ENCODE assay signal across 15 cellular contexts in the genomic region with DNA sequence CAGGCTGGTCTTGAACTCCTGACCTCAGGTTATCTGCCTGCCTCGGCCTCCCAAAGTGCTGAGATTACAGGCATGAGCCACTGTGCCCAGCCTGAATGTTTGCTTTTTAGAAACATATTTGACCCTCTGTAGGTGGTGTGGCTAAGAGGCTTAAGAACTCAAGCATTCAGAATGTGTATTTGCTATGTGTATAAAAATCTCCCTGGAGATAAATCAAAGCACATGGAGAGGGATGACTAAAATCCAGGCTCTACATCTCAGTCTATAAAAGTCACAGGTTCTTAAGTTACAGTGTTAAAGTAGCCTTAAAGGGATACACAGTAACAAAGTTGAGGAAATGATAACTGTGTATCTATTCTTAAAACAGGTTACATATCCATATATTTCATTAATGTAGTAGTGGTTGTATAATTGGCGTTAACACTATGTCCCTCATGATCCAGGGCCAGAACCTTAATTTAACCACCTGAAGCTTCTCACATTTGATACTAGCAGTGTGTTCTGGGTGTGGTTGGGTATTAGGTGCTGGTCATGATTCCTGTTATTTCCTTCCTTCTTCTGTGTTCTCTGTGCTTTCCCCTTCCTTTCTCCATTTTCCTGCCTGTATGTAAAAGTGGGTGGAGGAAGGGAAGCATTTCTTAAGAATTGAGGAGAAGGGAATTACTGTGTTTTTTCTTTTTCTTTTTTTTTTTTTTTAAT. TPM values are rescaled to one million over a fixed set of nuclear protein-coding genes. Genes with fewer than 3 reads are reported as not detected.
A peak's percentile ranks its signal among the peaks of the same experiment; 100 is the strongest.
DNase-seq lines count a peak whose midpoint lies in the region; ATAC-seq and TF ChIP-seq lines count a peak whose summit lies in the region.
"Had no signal": no experiment of that assay in that cellular context is flagged by ENCODE, and none has a peak within 500 bp of the region (broad histone marks: within the 10 kb centered on the region; RNA-seq: fewer than 3 reads in every experiment).

No MANE protein-coding gene starts in this region.

- H3K4me3 Mint-ChIP-seq in osteocyte (ENCODE audit: unreplicated experiment): no peak overlapping the region

- H4K20me1 ChIP-seq in SK-N-SH (ENCODE audit: insufficient read depth): no peaks in the 10 kb centered on the region
- H4K20me1 ChIP-seq in fibroblast of lung (ENCODE audit: control insufficient read depth, extremely low read depth, insufficient read depth, low read length): no peaks in the 10 kb centered on the region

- no peaks in the 10 kb centered on the region for H3K79me2 ChIP-seq in SK-N-SH (ENCODE audit: insufficient read depth)
- no peaks in the 10 kb centered on the region for H3K79me2 ChIP-seq in fibroblast of lung (ENCODE audit: control insufficient read depth, insufficient read depth, low read length)

- no peak overlapping the region for H3K9ac ChIP-seq in SK-N-SH
- no peak overlapping the region for H3K9ac ChIP-seq in fibroblast of lung (ENCODE audit: insufficient read depth, low read length)

- no peaks in the 10 kb centered on the region for H3K27me3 Mint-ChIP-seq in osteocyte (ENCODE audit: unreplicated experiment)

- H3K4me2 ChIP-seq in SK-N-SH (no peak overlapping the region), fibroblast of lung (ENCODE audit: extremely low read depth, insufficient read depth, low read length) (no peak overlapping the region)

- H3K27me3 ChIP-seq in SK-N-SH (ENCODE audit: insufficient read depth) (no peaks in the 10 kb centered on the region), fibroblast of lung (ENCODE audit: control insufficient read depth, insufficient read depth, low read length) (no peaks in the 10 kb centered on the region), dorsolateral prefrontal cortex (no peaks in the 10 kb centered on the region)

- peaks cover 3% of the 10 kb centered on the region for H3F3A ChIP-seq in SK-N-SH (replicated peaks; ENCODE audit: insufficient read depth)

- no peak for TF ChIP-seq CTCF in SK-N-SH (IDR thresholded peaks at IDR 0.05)
- no peak for TF ChIP-seq CTCF in fibroblast of lung (conservative IDR thresholded peaks at IDR 0.05 in 1 of 2, IDR thresholded peaks at IDR 0.05 in 1 of 2; ENCODE audit: low read depth in 1 of 2, low read length in 2 of 2)
- TF ChIP-seq CTCF in osteocyte (IDR thresholded peaks at IDR 0.05): no peak
- no peak for TF ChIP-seq CTCF in coronary artery (IDR thresholded peaks at IDR 0.05)
- TF ChIP-seq CTCF in dorsolateral prefrontal cortex (IDR thresholded peaks at IDR 0.05 in 54 of 56, conservative IDR thresholded peaks at IDR 0.05 in 2 of 56; ENCODE audit: low read depth in 1 of 56, partially characterized antibody in 56 of 56): no peak

- H3K9me3 Mint-ChIP-seq in osteocyte (ENCODE audit: unreplicated experiment): peaks cover 9% of the 10 kb centered on the region

- TF ChIP-seq EP300 in SK-N-SH (IDR thresholded peaks at IDR 0.05; ENCODE audit: borderline replicate concordance in 1 of 2, low read depth in 1 of 2, low read length in 1 of 2): no peak

- CTCF ChIA-PET in SK-N-SH (lab: Yijun Ruan, JAX): interaction anchor here (0.6 kb wide), 2 partner anchors 38 to 85 kb away, joined by 3 read pairs; no protein-coding TSS in a partner anchor

- peak; percentile 64 for DNase-seq in EL
- DNase-seq in SK-N-SH: no peak
- DNase-seq in fibroblast of lung (ENCODE audit: low read depth in 2 of 2): peak; percentile 75 to 85
- no peak for DNase-seq in osteocyte (ENCODE audit: extremely low spot score, unreplicated experiment)
- no peak for DNase-seq in coronary artery (ENCODE audit: low spot score)
- no peak for DNase-seq in dorsolateral prefrontal cortex
- DNase-seq: central memory CD4-positive, alpha-beta T cell; H7; midbrain; NCI-H146; NCI-H748 treated with DMSO at 0.1 percent for 48 hours; T-helper 1 cell had no signal

- no peaks in the 10 kb centered on the region for H3K9me2 ChIP-seq in SK-N-SH

- no peaks in the 10 kb centered on the region for H3K4me1 ChIP-seq in SK-N-SH (ENCODE audit: control insufficient read depth in 1 of 2, insufficient read depth in 2 of 2, low read depth in 1 of 2, low read length in 1 of 2)
- H3K4me1 ChIP-seq in fibroblast of lung (ENCODE audit: control insufficient read depth, extremely low read depth, insufficient read depth, low read length): peaks cover 8% of the 10 kb centered on the region

- H3K27ac Mint-ChIP-seq in osteocyte (ENCODE audit: unreplicated experiment): peak overlapping the region; percentile 87

- TF ChIP-seq RAD21 in SK-N-SH (IDR thresholded peaks at IDR 0.05; ENCODE audit: low read length): no peak

- peaks cover 17% of the 10 kb centered on the region for H3K4me1 Mint-ChIP-seq in osteocyte (ENCODE audit: unreplicated experiment)

- H3K36me3 ChIP-seq in SK-N-SH (replicated peaks in 1 of 2; ENCODE audit: control insufficient read depth in 1 of 2, insufficient read depth in 2 of 2, low read length in 1 of 2): no peaks in the 10 kb centered on the region
- no peaks in the 10 kb centered on the region for H3K36me3 ChIP-seq in fibroblast of lung (ENCODE audit: control insufficient read depth, insufficient read depth, low read length)

- intact Hi-C loops in dorsolateral prefrontal cortex (cut with DNase I): no loop called here

- H3K4me3 ChIP-seq in SK-N-SH (ENCODE audit: low read depth in 2 of 2, low read length in 1 of 2): no peak overlapping the region
- no peak overlapping the region for H3K4me3 ChIP-seq in fibroblast of lung (replicated peaks in 1 of 4; ENCODE audit: control extremely low read depth in 1 of 4, insufficient read depth in 1 of 4, low read depth in 3 of 4, low read length in 4 of 4)
- no peak overlapping the region for H3K4me3 ChIP-seq in coronary artery
- H3K4me3 ChIP-seq in dorsolateral prefrontal cortex: no peak overlapping the region

- H3K27ac ChIP-seq in SK-N-SH (ENCODE audit: low read depth in 2 of 2, low read length in 1 of 2): peak overlapping the region in 1 of 2 experiments; percentile 56; a peak in 2 of 4 replicates
- H3K27ac ChIP-seq in fibroblast of lung (ENCODE audit: insufficient read depth, low read length): peak overlapping the region; percentile 49
- no peak overlapping the region for H3K27ac ChIP-seq in coronary artery
- no peak overlapping the region for H3K27ac ChIP-seq in dorsolateral prefrontal cortex

- H2AFZ ChIP-seq in SK-N-SH (ENCODE audit: low read depth) (no peak overlapping the region), fibroblast of lung (ENCODE audit: low read length) (no peak overlapping the region)

- POLR2A ChIA-PET in SK-N-SH (lab: Yijun Ruan, JAX): no interaction called here

- 77% methylated on average over 2 of the region's 2 CpGs for WGBS in SK-N-SH (ENCODE audit: low lambda C conversion rate)

- H3K36me3 Mint-ChIP-seq in osteocyte (ENCODE audit: unreplicated experiment): no peaks in the 10 kb centered on the region

- ATAC-seq in HG03521 (IDR thresholded peaks at IDR 0.05; ENCODE audit: unreplicated experiment) (no peak), HG03175 (IDR thresholded peaks at IDR 0.05; ENCODE audit: unreplicated experiment) (no peak)
- ATAC-seq: HepG2 had no signal

- H3K9me3 ChIP-seq in SK-N-SH (no peaks in the 10 kb centered on the region), fibroblast of lung (ENCODE audit: control insufficient read depth, insufficient read depth, low read depth, low read length) (no peaks in the 10 kb centered on the region)

TF ChIP-seq in SK-N-SH, 30 proteins besides CTCF, POLR2A, EP300 and RAD21:
- TF ChIP-seq MEF2A (IDR thresholded peaks at IDR 0.05; ENCODE audit: borderline replicate concordance, low read depth) (no peak), TCF12 (IDR thresholded peaks at IDR 0.05) (peak; percentile 11; the same call in 1 of the 2 replicates)

RNA-seq across cellular contexts. Expression of a gene that starts 16.2 kb away (rescaled TPM):
- polyA plus RNA-seq in SK-N-SH (2012; rRNA removed) (0.02 TPM in 1 of 2 replicates, not detected in the other), fibroblast of lung (0.35 and 0.56 TPM in 2 replicates)
- 0.04 TPM in 2 replicates for polyA plus RNA-seq in SK-N-SH (2012; cell fraction: cytosol; rRNA removed)
- not detected in 2 replicates for polyA plus RNA-seq in SK-N-SH (2012; cell fraction: nucleus; rRNA removed)
- total RNA-seq in fibroblast of lung (0.50 and 0.77 TPM in 2 replicates), osteocyte (0.08 TPM in 2 replicates), dorsolateral prefrontal cortex (1 to 10 TPM in 38 of 120 experiments, under 1 TPM in 79, not detected in 3; 0.11 to 3.3 (median 0.74) TPM)
- 0.30 and 0.51 TPM in 2 replicates for polyA plus RNA-seq in fibroblast of lung (2012)
- polyA minus RNA-seq in fibroblast of lung (ENCODE audit: low replicate concordance): not detected in 2 replicates

RNA-seq across cellular contexts. Expression of a gene that starts 57.2 kb away (rescaled TPM):
- polyA plus RNA-seq in SK-N-SH (2012; rRNA removed) (13.5 and 17.5 TPM in 2 replicates), fibroblast of lung (45.7 and 78.7 TPM in 2 replicates)
- 20.2 and 24.3 TPM in 2 replicates for polyA plus RNA-seq in SK-N-SH (2012; cell fraction: cytosol; rRNA removed)
- polyA plus RNA-seq in SK-N-SH (2012; cell fraction: nucleus; rRNA removed): 7.3 and 18.3 TPM in 2 replicates
- total RNA-seq in fibroblast of lung (46.5 and 52.0 TPM in 2 replicates), osteocyte (89.2 and 95.8 TPM in 2 replicates), dorsolateral prefrontal cortex (100 to 1,000 TPM in 14 of 120 experiments, 10 to 100 TPM in 106; 41.3 to 218 (median 75.1) TPM)
- polyA plus RNA-seq in fibroblast of lung (2012): 41.1 and 78.6 TPM in 2 replicates
- polyA minus RNA-seq in fibroblast of lung (ENCODE audit: low replicate concordance): 1.2 and 5.8 TPM in 2 replicates

Comparison
In these comparisons a context has a peak if more than half of its experiments do, and no peak if none do; other contexts are left out.
1. DNase-seq: peak in EL (single experiment) and fibroblast of lung (2 of 2); none in SK-N-SH (single experiment), osteocyte (single experiment), coronary artery (single experiment) and dorsolateral prefrontal cortex (0 of 10).